ENCODE assay signal across 16 cellular contexts in genomic region chr19:44588753-44589112, GRCh38. TPM values are rescaled to one million over a fixed set of nuclear protein-coding genes. Genes with fewer than 3 reads are reported as not detected.
A peak's percentile ranks its signal among the peaks of the same experiment; 100 is the strongest.
DNase-seq lines count a peak whose midpoint lies in the region; ATAC-seq and TF ChIP-seq lines count a peak whose summit lies in the region.
"Had no signal": no experiment of that assay in that cellular context is flagged by ENCODE, and none has a peak within 500 bp of the region (broad histone marks: within the 10 kb centered on the region; RNA-seq: fewer than 3 reads in every experiment).

No MANE protein-coding gene starts in this region.

- no peak for DNase-seq in MCF 10A (ENCODE audit: unreplicated experiment)
- no peak for DNase-seq in breast epithelium (ENCODE audit: low spot score in 2 of 2)
- DNase-seq in PC-9: peak in 1 of 2 experiments; percentile 95
- peak; percentile 56 for DNase-seq in epithelial cell of proximal tubule (ENCODE audit: low read depth)
- DNase-seq in smooth muscle cell (lab: John Stamatoyannopoulos, UW; ENCODE audit: unreplicated experiment): no peak
- DNase-seq in dorsolateral prefrontal cortex: no peak
- DNase-seq: activated CD4-positive, CD25-positive, alpha-beta regulatory T cell; activated T-cell treated with anti-CD3 and anti-CD28 coated beads, Interleukin-2, amount 50 U/mL, for 4 hours; anterior cingulate cortex; NCI-H82; nucleus accumbens; testis had no signal

- CTCF ChIA-PET in MCF 10A (lab: Yijun Ruan, JAX): interaction anchor here (0.6 to 3.0 kb wide), 24 partner anchors 8 to 255 kb away, joined by 3 to 20 read pairs (median 4); partner anchors contain the start of genes PVR and ZNF180
- CTCF ChIA-PET in PC-9 (lab: Charles Lee): interaction anchor here (0.7 to 1.6 kb wide), 6 partner anchors 12 to 257 kb away, joined by 3 to 28 read pairs (median 4); partner anchors contain the start of gene NECTIN2

- peak overlapping the region; percentile 99 for H3K27ac Mint-ChIP-seq in MCF 10A (ENCODE audit: low read depth, unreplicated experiment)

- peak overlapping the region; percentile 74 for H3K4me2 ChIP-seq in PC-9
- H3K4me2 ChIP-seq in smooth muscle cell: peak overlapping the region; percentile 39

- H3K9me3 ChIP-seq in breast epithelium (no peaks in the 10 kb centered on the region), PC-9 (ENCODE audit: insufficient read depth, low read depth) (no peaks in the 10 kb centered on the region), smooth muscle cell (replicated peaks; ENCODE audit: low read depth) (no peaks in the 10 kb centered on the region)
- H3K9me3 ChIP-seq: testis had no signal

- POLR2A ChIA-PET in MCF 10A (lab: Yijun Ruan, JAX): interaction anchor here (0.7 to 2.0 kb wide), 10 partner anchors 15 to 232 kb away, joined by 3 to 18 read pairs (median 4); partner anchors contain the start of gene PVR
- POLR2A ChIA-PET in PC-9 (lab: Charles Lee; ENCODE audit: unreplicated experiment): interaction anchor here (0.5 to 1.0 kb wide), 5 partner anchors 37 to 257 kb away, joined by 3 to 24 read pairs (median 4); partner anchors contain the start of gene PVR

- no peaks in the 10 kb centered on the region for H3K36me3 Mint-ChIP-seq in MCF 10A (ENCODE audit: insufficient read depth, unreplicated experiment)

- H3F3A ChIP-seq in PC-9 (ENCODE audit: insufficient read depth, low read depth) (peaks cover 66% of the 10 kb centered on the region), smooth muscle cell (ENCODE audit: low read depth) (no peaks in the 10 kb centered on the region)

- no peak for TF ChIP-seq POLR2A in breast epithelium (IDR thresholded peaks at IDR 0.05)

- H3K9me3 Mint-ChIP-seq in MCF 10A (ENCODE audit: unreplicated experiment): peaks cover 5% of the 10 kb centered on the region
- H3K9me3 Mint-ChIP-seq: activated T-cell treated with anti-CD3 and anti-CD28 coated beads, Interleukin-2, amount 50 U/mL, for 4 hours had no signal

- no peaks in the 10 kb centered on the region for H3K27me3 Mint-ChIP-seq in MCF 10A (ENCODE audit: insufficient read depth, unreplicated experiment)

- no peaks in the 10 kb centered on the region for H3K9me2 ChIP-seq in PC-9 (ENCODE audit: insufficient read depth)

- H4K20me1 ChIP-seq in PC-9 (ENCODE audit: insufficient read depth) (no peaks in the 10 kb centered on the region), smooth muscle cell (ENCODE audit: low read depth) (no peaks in the 10 kb centered on the region)

- H3K79me2 ChIP-seq in PC-9 (ENCODE audit: low read depth): no peaks in the 10 kb centered on the region
- no peaks in the 10 kb centered on the region for H3K79me2 ChIP-seq in smooth muscle cell (ENCODE audit: low read depth)

- H3K4me1 ChIP-seq in breast epithelium (no peaks in the 10 kb centered on the region), PC-9 (replicated peaks; ENCODE audit: insufficient read depth) (peaks cover 87% of the 10 kb centered on the region), smooth muscle cell (ENCODE audit: low read depth) (peaks cover under 1% of the 10 kb centered on the region)
- H3K4me1 ChIP-seq: testis had no signal

- no peak overlapping the region for H3K27ac ChIP-seq in breast epithelium
- peak overlapping the region; percentile 98 for H3K27ac ChIP-seq in PC-9
- peak overlapping the region; percentile 84 for H3K27ac ChIP-seq in smooth muscle cell (ENCODE audit: low read depth)
- H3K27ac ChIP-seq in dorsolateral prefrontal cortex: no peak overlapping the region
- H3K27ac ChIP-seq: testis had no signal

- peaks cover 25% of the 10 kb centered on the region for H3K4me1 Mint-ChIP-seq in MCF 10A (ENCODE audit: insufficient read depth, unreplicated experiment)

- H3K36me3 ChIP-seq in breast epithelium (no peaks in the 10 kb centered on the region), PC-9 (ENCODE audit: low read depth) (no peaks in the 10 kb centered on the region), smooth muscle cell (ENCODE audit: low read depth) (no peaks in the 10 kb centered on the region)

- TF ChIP-seq CTCF in MCF 10A (IDR thresholded peaks at IDR 0.05; ENCODE audit: unreplicated experiment) (no peak), breast epithelium (IDR thresholded peaks at IDR 0.05) (no peak), PC-9 (conservative IDR thresholded peaks at IDR 0.05) (no peak), epithelial cell of proximal tubule (conservative IDR thresholded peaks at IDR 0.05; ENCODE audit: low read depth, low read length) (no peak), smooth muscle cell (IDR thresholded peaks at IDR 0.05; ENCODE audit: borderline replicate concordance, insufficient read depth, poor library complexity, severe bottlenecking) (no peak), dorsolateral prefrontal cortex (IDR thresholded peaks at IDR 0.05 in 54 of 56, conservative IDR thresholded peaks at IDR 0.05 in 2 of 56; ENCODE audit: low read depth in 1 of 56, partially characterized antibody in 56 of 56) (no peak)

- no peak overlapping the region for H3K9ac ChIP-seq in smooth muscle cell (ENCODE audit: low read depth)

- no peak overlapping the region for H3K4me3 Mint-ChIP-seq in MCF 10A (ENCODE audit: unreplicated experiment)
- H3K4me3 Mint-ChIP-seq: activated T-cell treated with anti-CD3 and anti-CD28 coated beads, Interleukin-2, amount 50 U/mL, for 4 hours had no signal

- ATAC-seq in GM19023 (IDR thresholded peaks at IDR 0.05; ENCODE audit: unreplicated experiment): no peak
- no peak for ATAC-seq in GM21423 (IDR thresholded peaks at IDR 0.05; ENCODE audit: unreplicated experiment)

- intact Hi-C loops in MCF 10A (cut with micrococcal nuclease): loop anchor here (1.0 to 5.0 kb wide), 6 partner anchors 56 to 469 kb away; no protein-coding TSS in a partner anchor
- intact Hi-C loops in breast epithelium (cut with DNase I; ENCODE audit: low total_unique reads): no loop called here
- intact Hi-C loops in PC-9 (cut with micrococcal nuclease; ENCODE audit: unreplicated experiment): loop anchor here (1.0 to 5.0 kb wide), 7 partner anchors 38 to 259 kb away; partner anchors contain the start of gene NECTIN2
- intact Hi-C loops in dorsolateral prefrontal cortex (cut with DNase I): no loop called here

- peaks cover 0 to 9% of the 10 kb centered on the region in 2 donors for H3K27me3 ChIP-seq in breast epithelium
- H3K27me3 ChIP-seq in PC-9 (ENCODE audit: insufficient read depth, low read depth): no peaks in the 10 kb centered on the region
- no peaks in the 10 kb centered on the region for H3K27me3 ChIP-seq in smooth muscle cell (ENCODE audit: low read depth)
- peaks cover 0 to 32% (median 0%) of the 10 kb centered on the region in 45 donors for H3K27me3 ChIP-seq in dorsolateral prefrontal cortex
- H3K27me3 ChIP-seq: testis had no signal

- BruUV-seq in MCF 10A (replicated peaks; lab: Mats Ljungman, UMichigan) (TSS peak; percentile 89), PC-9 (replicated peaks; lab: Mats Ljungman, UMichigan) (no TSS peak)

- WGBS in smooth muscle cell (ENCODE audit: low lambda C conversion rate): 76% methylated on average over 3 of the region's 3 CpGs

- H2AFZ ChIP-seq in PC-9 (0 out of 2 replicates have a peak overlapping the region, but pooled peaks have one; percentile 48), smooth muscle cell (ENCODE audit: low read depth) (peak overlapping the region; percentile 62)

- H3K4me3 ChIP-seq in breast epithelium (no peak overlapping the region), PC-9 (peak overlapping the region; percentile 28), epithelial cell of proximal tubule (ENCODE audit: low read depth, low read length) (no peak overlapping the region), smooth muscle cell (no peak overlapping the region), dorsolateral prefrontal cortex (no peak overlapping the region)
- H3K4me3 ChIP-seq: testis had no signal

RNA-seq across cellular contexts. Expression of gene IGSF23, which starts 24.6 kb away (rescaled TPM):
- total RNA-seq in MCF 10A (2022): not detected in 2 replicates
- total RNA-seq in breast epithelium: not detected
- total RNA-seq in PC-9 (2021): not detected in 2 replicates
- total RNA-seq in epithelial cell of proximal tubule: 0.12 TPM in 1 of 2 replicates, not detected in the other
- total RNA-seq in smooth muscle cell: not detected in 2 replicates
- not detected in 2 replicates for polyA plus RNA-seq in smooth muscle cell
- not detected for total RNA-seq in dorsolateral prefrontal cortex
- total RNA-seq: activated T-cell treated with anti-CD3 and anti-CD28 coated beads, Interleukin-2, amount 50 U/mL, for 4 hours; dermis blood vessel endothelial cell; lung microvascular endothelial cell had no signal

RNA-seq across cellular contexts. Expression of gene PVR, which starts 55.0 kb away (rescaled TPM):
- total RNA-seq in MCF 10A (2022) (140 and 141 TPM in 2 replicates), breast epithelium (10 to 100 TPM in 2 of 3 donors, 1 to 10 TPM in 1; 8.5 to 30.2 (median 22.0) TPM), PC-9 (2021) (50.8 and 52.1 TPM in 2 replicates), epithelial cell of proximal tubule (116 and 153 TPM in 2 replicates), smooth muscle cell (23.5 and 25.4 TPM in 2 replicates), dorsolateral prefrontal cortex (10 to 100 TPM; 17.0 to 42.9 (median 31.8) TPM)
- polyA plus RNA-seq in smooth muscle cell: 28.5 and 35.0 TPM in 2 replicates

RNA-seq across cellular contexts. Expression of gene CEACAM20, which starts 59.3 kb away (rescaled TPM):
- not detected in 2 replicates for total RNA-seq in MCF 10A (2022)
- under 1 TPM in 1 of 3 donors, not detected in 2; 0.33 TPM for total RNA-seq in breast epithelium
- not detected in 2 replicates for total RNA-seq in PC-9 (2021)
- not detected in 2 replicates for total RNA-seq in epithelial cell of proximal tubule
- not detected in 2 replicates for total RNA-seq in smooth muscle cell
- 0.08 TPM in 1 of 2 replicates, not detected in the other for polyA plus RNA-seq in smooth muscle cell
- under 1 TPM in 1 of 120 experiments, not detected in 119; 0.26 TPM for total RNA-seq in dorsolateral prefrontal cortex
- total RNA-seq: activated T-cell treated with anti-CD3 and anti-CD28 coated beads, Interleukin-2, amount 50 U/mL, for 4 hours; dermis blood vessel endothelial cell; lung microvascular endothelial cell had no signal

Comparison
In these comparisons a context has a peak if more than half of its experiments do, and no peak if none do; other contexts are left out.
1. intact Hi-C loops: an anchor here in MCF 10A (1.0 to 5.0 kb wide) and PC-9 (1.0 to 5.0 kb wide); none called in breast epithelium and dorsolateral prefrontal cortex.
2. H3K27ac ChIP-seq: peak in PC-9 (single experiment) and smooth muscle cell (single experiment); none in breast epithelium (0 of 2) and dorsolateral prefrontal cortex (0 of 59).